18 cellular contexts compared by ENCODE assay signal in the genomic region with DNA sequence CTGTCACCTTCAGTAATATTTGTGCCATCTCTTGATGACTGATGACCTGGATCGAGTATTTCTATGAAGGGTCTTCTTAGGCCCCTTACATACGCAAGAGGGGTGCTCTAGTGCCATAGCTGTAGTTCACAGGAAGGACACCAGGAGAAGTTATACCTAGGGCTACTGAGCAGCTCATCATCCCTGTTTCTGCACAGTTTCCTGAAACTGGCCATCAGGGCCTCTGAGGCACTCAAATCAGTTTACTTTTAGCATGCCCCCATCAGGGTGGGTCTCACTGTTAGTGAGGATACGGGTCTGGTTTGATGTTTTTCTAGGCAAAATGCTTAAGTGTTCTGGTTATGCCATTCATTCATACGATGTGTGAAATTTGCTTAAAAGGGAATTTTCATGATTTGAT. TPM values are rescaled to one million over a fixed set of nuclear protein-coding genes. Genes with fewer than 3 reads are reported as not detected.
A peak's percentile ranks its signal among the peaks of the same experiment; 100 is the strongest.
DNase-seq lines count a peak whose midpoint lies in the region; ATAC-seq and TF ChIP-seq lines count a peak whose summit lies in the region.
"Had no signal": no experiment of that assay in that cellular context is flagged by ENCODE, and none has a peak within 500 bp of the region (broad histone marks: within the 10 kb centered on the region; RNA-seq: fewer than 3 reads in every experiment).

No MANE protein-coding gene starts in this region.

- H3K14ac ChIP-seq in trophoblast cell (ENCODE audit: low read length) = no peak overlapping the region

- intact Hi-C loops in OCI-LY7 (cut with micrococcal nuclease; ENCODE audit: unreplicated experiment) = no loop called here

- no peak overlapping the region for H2BK12ac ChIP-seq in trophoblast cell (ENCODE audit: low read length)

- H3K27me3 Mint-ChIP-seq in GM23338 (ENCODE audit: insufficient read depth, low read depth, poor library complexity) = no peaks in the 10 kb centered on the region
- H3K27me3 Mint-ChIP-seq: activated CD8-positive, alpha-beta memory T cell treated with anti-CD3 and anti-CD28 coated beads, Interleukin-2, amount 10 ng/mL, durations not matched to agents 7 days and 5 days; activated naive CD8-positive, alpha-beta T cell treated with anti-CD3 and anti-CD28 coated beads, Interleukin-2, amount 50 U/mL, for 24 hours had no signal

- ATAC-seq in GM23338 = peak; percentile 66
- ATAC-seq: activated CD8-positive, alpha-beta memory T cell treated with anti-CD3 and anti-CD28 coated beads, Interleukin-2, amount 10 ng/mL, durations not matched to agents 7 days and 5 days; activated naive CD8-positive, alpha-beta T cell treated with anti-CD3 and anti-CD28 coated beads, Interleukin-2, amount 50 U/mL, for 24 hours; psoas muscle had no signal

- H3K18ac ChIP-seq in trophoblast cell (ENCODE audit: low read length) = no peak overlapping the region

- TF ChIP-seq CTCF in GM23338 (conservative IDR thresholded peaks at IDR 0.05; ENCODE audit: low read depth in 2 of 2) (peak; percentile 3 to 32; a peak in 1 of 4 replicates), epithelial cell of esophagus (IDR thresholded peaks at IDR 0.05; ENCODE audit: insufficient read depth, low read depth, low read length, missing control alignments) (peak; percentile 17), OCI-LY7 (conservative IDR thresholded peaks at IDR 0.05; ENCODE audit: low read length) (no peak)

- no peaks in the 10 kb centered on the region; the same call in 1 of the 2 replicates for H3K36me3 ChIP-seq in GM23338 (ENCODE audit: insufficient read depth)
- H3K36me3 ChIP-seq in trophoblast cell (ENCODE audit: control insufficient read depth in 1 of 2, insufficient read depth in 2 of 2, low read length in 2 of 2) = peaks cover 3 to 8% of the 10 kb centered on the region in 2 experiments
- H3K36me3 ChIP-seq in OCI-LY7 (ENCODE audit: insufficient read depth, low read length) = peaks cover 30% of the 10 kb centered on the region; the same call in 1 of the 2 replicates
- H3K36me3 ChIP-seq: SJCRH30 had no signal

- no peak overlapping the region for H4K91ac ChIP-seq in trophoblast cell (ENCODE audit: low read depth, low read length)

- H3K9me2 ChIP-seq in GM23338 (ENCODE audit: insufficient read depth) (no peaks in the 10 kb centered on the region), OCI-LY7 (ENCODE audit: insufficient read depth, low read length) (no peaks in the 10 kb centered on the region)

- H3K4me2 ChIP-seq in GM23338 = no peak overlapping the region
- H3K4me2 ChIP-seq in trophoblast cell (ENCODE audit: low read length) = no peak overlapping the region
- H3K4me2 ChIP-seq in OCI-LY7 (ENCODE audit: low read length) = no peak overlapping the region
- H3K4me2 ChIP-seq: BLaER1 treated with 17β-estradiol and CSF1 and Interleukin-3, amounts not matched to agents 10 nM and 100 nM had no signal

- no peak overlapping the region for H2AK5ac ChIP-seq in trophoblast cell (ENCODE audit: low read length)

- CTCF ChIA-PET in OCI-LY7 (lab: Charles Lee; ENCODE audit: unreplicated experiment) = no interaction called here

- H3K79me1 ChIP-seq in trophoblast cell (ENCODE audit: low read length) = no peaks in the 10 kb centered on the region

- H2BK5ac ChIP-seq in trophoblast cell (ENCODE audit: low read depth, low read length, poor library complexity) = no peak overlapping the region

- no peak overlapping the region for H3K27ac Mint-ChIP-seq in GM23338
- H3K27ac Mint-ChIP-seq: activated CD8-positive, alpha-beta memory T cell treated with anti-CD3 and anti-CD28 coated beads, Interleukin-2, amount 10 ng/mL, durations not matched to agents 7 days and 5 days; activated naive CD8-positive, alpha-beta T cell treated with anti-CD3 and anti-CD28 coated beads, Interleukin-2, amount 50 U/mL, for 24 hours; nephron had no signal

- H3K4ac ChIP-seq in trophoblast cell (ENCODE audit: low read depth, low read length) = no peak overlapping the region

- no peak overlapping the region for H3K9ac ChIP-seq in trophoblast cell (ENCODE audit: low read length)
- H3K9ac ChIP-seq: BLaER1 treated with 17β-estradiol and CSF1 and Interleukin-3, amounts not matched to agents 10 nM and 100 nM had no signal

- H2BK120ac ChIP-seq in trophoblast cell (ENCODE audit: insufficient read depth, low read length, poor library complexity) = no peak overlapping the region

- POLR2A ChIA-PET in OCI-LY7 (lab: Charles Lee) = no interaction called here

- H3F3A ChIP-seq in GM23338 (replicated peaks; ENCODE audit: low read depth) = no peaks in the 10 kb centered on the region

- H3K4me3 Mint-ChIP-seq in GM23338 = no peak overlapping the region
- H3K4me3 Mint-ChIP-seq: activated CD8-positive, alpha-beta memory T cell treated with anti-CD3 and anti-CD28 coated beads, Interleukin-2, amount 10 ng/mL, durations not matched to agents 7 days and 5 days; activated naive CD8-positive, alpha-beta T cell treated with anti-CD3 and anti-CD28 coated beads, Interleukin-2, amount 50 U/mL, for 24 hours; nephron had no signal

- BruUV-seq in OCI-LY7 (replicated peaks; lab: Mats Ljungman, UMichigan) = no TSS peak

- H3K27me3 ChIP-seq in GM23338 (ENCODE audit: insufficient read depth) (no peaks in the 10 kb centered on the region), trophoblast cell (ENCODE audit: insufficient read depth, low read length) (no peaks in the 10 kb centered on the region)
- H3K27me3 ChIP-seq: BLaER1 treated with 17β-estradiol and CSF1 and Interleukin-3, amounts not matched to agents 10 nM and 100 nM; cardiac muscle cell; SJCRH30 had no signal

- no peaks in the 10 kb centered on the region for H3K4me1 ChIP-seq in GM23338 (ENCODE audit: insufficient read depth)
- no peaks in the 10 kb centered on the region for H3K4me1 ChIP-seq in trophoblast cell (ENCODE audit: control insufficient read depth in 1 of 2, insufficient read depth in 2 of 2, low read length in 2 of 2)
- no peaks in the 10 kb centered on the region for H3K4me1 ChIP-seq in OCI-LY7 (ENCODE audit: insufficient read depth, low read length, poor library complexity, severe bottlenecking)
- H3K4me1 ChIP-seq: BLaER1 treated with 17β-estradiol and CSF1 and Interleukin-3, amounts not matched to agents 10 nM and 100 nM; psoas muscle; SJCRH30 had no signal

- H2AFZ ChIP-seq in GM23338 (no peak overlapping the region), trophoblast cell (ENCODE audit: insufficient read depth, low read length, poor library complexity) (no peak overlapping the region), OCI-LY7 (ENCODE audit: low read length) (no peak overlapping the region)

- H3K4me1 Mint-ChIP-seq in GM23338 = no peaks in the 10 kb centered on the region
- H3K4me1 Mint-ChIP-seq: activated CD8-positive, alpha-beta memory T cell treated with anti-CD3 and anti-CD28 coated beads, Interleukin-2, amount 10 ng/mL, durations not matched to agents 7 days and 5 days; nephron had no signal

- DNase-seq in GM23338 (ENCODE audit: low spot score) = peak; percentile 37
- DNase-seq in RKO (ENCODE audit: low spot score) = peak; percentile 31
- DNase-seq in epithelial cell of esophagus (ENCODE audit: low read depth) = no peak
- DNase-seq in trophoblast cell = peak; percentile 60 to 84
- no peak for DNase-seq in COLO829 (ENCODE audit: low spot score)
- DNase-seq in stimulated activated CD4-positive, alpha-beta T cell treated with anti-CD3 and anti-CD28 coated beads, Interleukin-12 subunit alpha, Interleukin-12 subunit beta, amount 100 ng/mL, for 4 hours = no peak
- no peak for DNase-seq in OCI-LY7 (ENCODE audit: low spot score)
- DNase-seq: activated CD8-positive, alpha-beta memory T cell treated with anti-CD3 and anti-CD28 coated beads, Interleukin-2, amount 10 ng/mL, durations not matched to agents 7 days and 5 days; activated naive CD8-positive, alpha-beta T cell treated with anti-CD3 and anti-CD28 coated beads, Interleukin-2, amount 50 U/mL, for 24 hours; DMS 273 treated with DMSO at 0.1 percent for 48 hours; hippocampal formation; MV-4-11; NCI-H2029; psoas muscle had no signal

- H3K27ac ChIP-seq in GM23338 (ENCODE audit: low read depth) (no peak overlapping the region), trophoblast cell (ENCODE audit: low read depth, low read length) (no peak overlapping the region), OCI-LY7 (ENCODE audit: low read depth, low read length, poor library complexity, severe bottlenecking) (no peak overlapping the region)
- H3K27ac ChIP-seq: BLaER1 treated with 17β-estradiol and CSF1 and Interleukin-3, amounts not matched to agents 10 nM and 100 nM; cardiac muscle cell; psoas muscle; SJCRH30 had no signal

- WGBS in trophoblast cell (ENCODE audit: extremely low coverage, insufficient coverage, insufficient read length) = no CpG with 5 or more reads among the region's 4 CpGs

- H3K4me3 ChIP-seq in GM23338 = no peak overlapping the region
- H3K4me3 ChIP-seq in epithelial cell of esophagus (ENCODE audit: low read length) = no peak overlapping the region
- H3K4me3 ChIP-seq in trophoblast cell (ENCODE audit: low read depth, low read length) = no peak overlapping the region
- no peak overlapping the region for H3K4me3 ChIP-seq in OCI-LY7 (ENCODE audit: low read depth, low read length, poor library complexity, severe bottlenecking)
- H3K4me3 ChIP-seq: BLaER1 treated with 17β-estradiol and CSF1 and Interleukin-3, amounts not matched to agents 10 nM and 100 nM; cardiac muscle cell; psoas muscle; SJCRH30 had no signal

- no peaks in the 10 kb centered on the region for H3K9me3 Mint-ChIP-seq in GM23338
- H3K9me3 Mint-ChIP-seq: activated naive CD8-positive, alpha-beta T cell treated with anti-CD3 and anti-CD28 coated beads, Interleukin-2, amount 50 U/mL, for 24 hours had no signal

- no peak overlapping the region for H4K12ac ChIP-seq in trophoblast cell (ENCODE audit: low read depth, low read length)

- no peaks in the 10 kb centered on the region for H4K20me1 ChIP-seq in GM23338 (replicated peaks; ENCODE audit: insufficient read depth)
- H4K20me1 ChIP-seq in OCI-LY7 (ENCODE audit: insufficient read depth, low read length) = no peaks in the 10 kb centered on the region

- H4K8ac ChIP-seq in trophoblast cell (ENCODE audit: low read depth, low read length) = no peak overlapping the region

- H3K9me3 ChIP-seq in trophoblast cell (ENCODE audit: insufficient read depth, low read depth, low read length) = no peaks in the 10 kb centered on the region
- H3K9me3 ChIP-seq in OCI-LY7 (ENCODE audit: low read length) = no peaks in the 10 kb centered on the region
- H3K9me3 ChIP-seq: psoas muscle, SJCRH30 had no signal

- H3K23ac ChIP-seq in trophoblast cell (ENCODE audit: low read length) = no peak overlapping the region

- H3K79me2 ChIP-seq in GM23338 (replicated peaks; ENCODE audit: insufficient read depth) = no peaks in the 10 kb centered on the region
- H3K79me2 ChIP-seq in trophoblast cell (ENCODE audit: control insufficient read depth, insufficient read depth, low read length, poor library complexity) = no peaks in the 10 kb centered on the region
- no peaks in the 10 kb centered on the region for H3K79me2 ChIP-seq in OCI-LY7 (ENCODE audit: insufficient read depth, low read depth, low read length)

- peaks cover 2% of the 10 kb centered on the region; the same call in 1 of the 3 replicates for H3K36me3 Mint-ChIP-seq in GM23338 (ENCODE audit: low read depth)

RNA-seq across cellular contexts. Expression of gene FBLN7, which starts 20.0 kb away (rescaled TPM):
- total RNA-seq in GM23338 (2014; rRNA removed; shearing (Covaris generic)) = 1.4 TPM in 1 of 2 replicates, not detected in the other
- 0.14 and 0.16 TPM in 2 replicates for polyA plus RNA-seq in GM23338 (2016; fragmentation: Nextera tagmentation; extraction: Ambion mirVana)
- 2.7 TPM in 2 replicates for polyA plus RNA-seq in trophoblast cell (2013)
- total RNA-seq in OCI-LY7 (2014; rRNA removed; shearing (Covaris generic)) = not detected in 2 replicates
- 0.25 TPM in 1 of 2 replicates, not detected in the other for total RNA-seq in OCI-LY7 (2022)

Comparison
In these comparisons a context has a peak if more than half of its experiments do, and no peak if none do; other contexts are left out.
1. DNase-seq: peak in GM23338 (single experiment), RKO (single experiment) and trophoblast cell (2 of 2); none in epithelial cell of esophagus (single experiment), COLO829 (single experiment), stimulated activated CD4-positive, alpha-beta T cell treated with anti-CD3 and anti-CD28 coated beads, Interleukin-12 subunit alpha, Interleukin-12 subunit beta, amount 100 ng/mL, for 4 hours (single experiment) and OCI-LY7 (single experiment).